Comparison of ENCODE assay signal across 24 cellular contexts in genomic region chr12:6115389-6115788, GRCh38. TPM values are rescaled to one million over a fixed set of nuclear protein-coding genes. Genes with fewer than 3 reads are reported as not detected.
DNase-seq lines count a peak whose midpoint lies in the region; ATAC-seq and TF ChIP-seq lines count a peak whose summit lies in the region.
"Had no signal": no experiment of that assay in that cellular context is flagged by ENCODE, and none has a peak within 500 bp of the region (broad histone marks: within the 10 kb centered on the region; RNA-seq: fewer than 3 reads in every experiment).

No MANE protein-coding gene starts in this region.

- H3K27ac ChIP-seq in right atrium auricular region: peak overlapping the region; percentile 53 to 61
- H3K27ac ChIP-seq: suprapubic skin, vagina had no signal

- no peaks in the 10 kb centered on the region for H3K9me3 ChIP-seq in right atrium auricular region
- H3K9me3 ChIP-seq: mucosa of descending colon, suprapubic skin, vagina had no signal

- H3K4me3 ChIP-seq in right atrium auricular region: no peak overlapping the region
- no peak overlapping the region for H3K4me3 ChIP-seq in astrocyte of the spinal cord (ENCODE audit: low read depth, low read length)
- H3K4me3 ChIP-seq: GM12878, K562, mucosa of descending colon, suprapubic skin, vagina had no signal

- H3K27me3 ChIP-seq in right atrium auricular region: no peaks in the 10 kb centered on the region
- H3K27me3 ChIP-seq: suprapubic skin, vagina had no signal

- no peaks in the 10 kb centered on the region for H3K36me3 ChIP-seq in right atrium auricular region
- H3K36me3 ChIP-seq: suprapubic skin, vagina had no signal

- intact Hi-C loops in left ventricle myocardium superior (cut with micrococcal nuclease) (no loop called here), posterior vena cava (cut with DNase I) (no loop called here)

- no peak for TF ChIP-seq CTCF in right atrium auricular region (IDR thresholded peaks at IDR 0.05)
- no peak for TF ChIP-seq CTCF in astrocyte of the spinal cord (IDR thresholded peaks at IDR 0.05; ENCODE audit: low read depth, low read length)

- H3K4me1 ChIP-seq in right atrium auricular region: peaks cover 0 to 9% of the 10 kb centered on the region in 2 donors
- H3K4me1 ChIP-seq: suprapubic skin, vagina had no signal

- no peak for DNase-seq in right atrium auricular region (ENCODE audit: low spot score)
- DNase-seq in left ventricle myocardium superior: no peak
- DNase-seq in astrocyte of the spinal cord (ENCODE audit: low read depth, low spot score): peak; percentile 23
- DNase-seq in posterior vena cava (ENCODE audit: low spot score): peak; percentile 17
- no peak for DNase-seq in KG1 (lab: John Stamatoyannopoulos, UW)
- DNase-seq in cerebellar cortex (ENCODE audit: low spot score): no peak
- DNase-seq: activated CD4-positive, alpha-beta memory T cell treated with anti-CD3 and anti-CD28 coated beads for 36 hours; DMS153; effector memory CD4-positive, alpha-beta T cell; mucosa of descending colon; natural killer cell; NCI-H1092 treated with DMSO at 0.1 percent for 48 hours; NCI-H187 treated with DMSO at 0.1 percent for 48 hours; NCI-H2171; NCI-H82; occipital lobe; stimulated activated naive CD4-positive, alpha-beta T cell had no signal

- no peak for ATAC-seq in left ventricle myocardium superior
- no peak for ATAC-seq in GM18907 (IDR thresholded peaks at IDR 0.05; ENCODE audit: unreplicated experiment)
- ATAC-seq: GM12878, K562, mucosa of descending colon, natural killer cell had no signal

- in situ Hi-C loops in astrocyte of the spinal cord (cut with HindIII; ENCODE audit: low sequenced_read_pairs): no loop called here

RNA-seq across cellular contexts. Expression of gene VWF, which starts 9.1 kb away (rescaled TPM):
- total RNA-seq in right atrium auricular region (100 to 1,000 TPM; 189 to 331 TPM), left ventricle myocardium superior (275 TPM), posterior vena cava (100 to 1,000 TPM; 366 to 375 TPM)
- total RNA-seq: activated CD4-positive, alpha-beta memory T cell treated with anti-CD3 and anti-CD28 coated beads for 36 hours; activated T-helper 1 cell treated with anti-CD3 and anti-CD28 coated beads, Interleukin-12 subunit alpha, Interleukin-12 subunit beta, Interleukin-2, Interleukin-4 antibody, amounts not matched to agents 30 ng/mL and 10 ng/mL and 1 ng/mL, durations not matched to agents 14 hours and 24 hours and 36 hours; T-helper 1 cell treated with Interleukin-12 subunit alpha and Interleukin-12 subunit beta and Interleukin-4 antibody, amounts not matched to agents 30 ng/mL and 1 ng/mL, for 36 hours had no signal

Comparison
In these comparisons a context has a peak if more than half of its experiments do, and no peak if none do; other contexts are left out.
1. DNase-seq: peak in astrocyte of the spinal cord (single experiment) and posterior vena cava (single experiment); none in right atrium auricular region (single experiment), left ventricle myocardium superior (single experiment), KG1 (single experiment) and cerebellar cortex (single experiment).